Comparison of ENCODE assay signal across 1 cellular context in genomic region chr3:181720281-181720680, GRCh38.
TF ChIP-seq lines count a peak whose summit lies in the region.

No MANE protein-coding gene starts in this region.

TF ChIP-seq in WTC11, 78 proteins besides CTCF, POLR2A, EP300 and RAD21 (continued from another document):
- no peak for TF ChIP-seq ATF6 (CRISPR knock-in tag; IDR thresholded peaks at IDR 0.05)
- TF ChIP-seq TEAD1 (CRISPR knock-in tag; IDR thresholded peaks at IDR 0.05): no peak
- no peak for TF ChIP-seq KAT7 (CRISPR knock-in tag; IDR thresholded peaks at IDR 0.05; ENCODE audit: borderline replicate concordance)
- no peak for TF ChIP-seq MAX (CRISPR knock-in tag; IDR thresholded peaks at IDR 0.05)
- TF ChIP-seq MYBL2 (CRISPR knock-in tag; IDR thresholded peaks at IDR 0.05): no peak
- no peak for TF ChIP-seq HMGXB4 (CRISPR knock-in tag; IDR thresholded peaks at IDR 0.05)
- TF ChIP-seq EMX1 (CRISPR knock-in tag; IDR thresholded peaks at IDR 0.05): no peak
- no peak for TF ChIP-seq FOXP4 (CRISPR knock-in tag; IDR thresholded peaks at IDR 0.05)
